ENCODE assay signal across 11 cellular contexts in genomic region chr22:30947163-30947820, GRCh38. TPM values are rescaled to one million over a fixed set of nuclear protein-coding genes. Genes with fewer than 3 reads are reported as not detected.
A peak's percentile ranks its signal among the peaks of the same experiment; 100 is the strongest.
DNase-seq lines count a peak whose midpoint lies in the region; ATAC-seq and TF ChIP-seq lines count a peak whose summit lies in the region.
"Had no signal": no experiment of that assay in that cellular context is flagged by ENCODE, and none has a peak within 500 bp of the region (broad histone marks: within the 10 kb centered on the region; RNA-seq: fewer than 3 reads in every experiment).

No MANE protein-coding gene starts in this region.

- no peaks in the 10 kb centered on the region for H3K27me3 ChIP-seq in endodermal cell (ENCODE audit: control insufficient read depth, insufficient read depth, low read length, poor library complexity, severe bottlenecking)
- H3K27me3 ChIP-seq in mesendoderm (ENCODE audit: insufficient read depth, low read length, poor library complexity) = no peaks in the 10 kb centered on the region
- H3K27me3 ChIP-seq in vagina = no peaks in the 10 kb centered on the region
- H3K27me3 ChIP-seq: cardiac muscle cell had no signal

- no peak overlapping the region for H3K9ac ChIP-seq in endodermal cell (ENCODE audit: extremely low read depth, low read length, poor library complexity, severe bottlenecking)
- H3K9ac ChIP-seq in mesendoderm (ENCODE audit: low read length) = no peak overlapping the region

- H3K4me3 ChIP-seq in endodermal cell (ENCODE audit: low read length) (no peak overlapping the region), mesendoderm (ENCODE audit: low read length) (no peak overlapping the region), vagina (no peak overlapping the region)
- H3K4me3 ChIP-seq: cardiac muscle cell had no signal

- POLR2A ChIA-PET in activated CD8-positive, alpha-beta T cell treated with anti-CD3 and anti-CD28 coated beads, Interleukin-2, amount 10 ng/mL, durations not matched to agents 7 days and 5 days (lab: Charles Lee) = interaction anchor here (1.5 to 2.9 kb wide), 2 partner anchors 22 to 24 kb away, joined by 4 to 23 read pairs; partner anchors contain the start of genes MORC2 and TUG1

- peaks cover 64% of the 10 kb centered on the region for H3K36me3 Mint-ChIP-seq in endodermal cell (ENCODE audit: low read depth)
- H3K36me3 Mint-ChIP-seq in activated CD8-positive, alpha-beta T cell treated with anti-CD3 and anti-CD28 coated beads, Interleukin-2, amount 10 ng/mL, durations not matched to agents 7 days and 5 days (ENCODE audit: low read depth) = peaks cover 60% of the 10 kb centered on the region

- CTCF ChIA-PET in activated CD8-positive, alpha-beta T cell treated with anti-CD3 and anti-CD28 coated beads, Interleukin-2, amount 10 ng/mL, durations not matched to agents 7 days and 5 days (lab: Charles Lee) = interaction anchor here (0.9 to 2.8 kb wide), 5 partner anchors 19 to 137 kb away, joined by 3 to 37 read pairs (median 9); partner anchors contain the start of genes MORC2 and TUG1

- peaks cover 4% of the 10 kb centered on the region for H3K4me1 Mint-ChIP-seq in endodermal cell
- peaks cover 54% of the 10 kb centered on the region for H3K4me1 Mint-ChIP-seq in activated CD8-positive, alpha-beta T cell treated with anti-CD3 and anti-CD28 coated beads, Interleukin-2, amount 10 ng/mL, durations not matched to agents 7 days and 5 days (ENCODE audit: low read depth)

- H3K23ac ChIP-seq in mesendoderm (ENCODE audit: low read length) = no peak overlapping the region

- H3K27ac Mint-ChIP-seq in endodermal cell = no peak overlapping the region
- H3K27ac Mint-ChIP-seq in activated CD8-positive, alpha-beta T cell treated with anti-CD3 and anti-CD28 coated beads, Interleukin-2, amount 10 ng/mL, durations not matched to agents 7 days and 5 days = no peak overlapping the region
- H3K27ac Mint-ChIP-seq: activated CD4-positive, alpha-beta T cell treated with anti-CD3 and anti-CD28 coated beads for 36 hours had no signal

- no peak overlapping the region for H2AK5ac ChIP-seq in mesendoderm (ENCODE audit: low read length)

- H4K8ac ChIP-seq in mesendoderm (ENCODE audit: low read depth, low read length) = no peak overlapping the region

- H3K36me3 ChIP-seq in endodermal cell (ENCODE audit: control insufficient read depth, insufficient read depth, low read length) (peaks cover 94% of the 10 kb centered on the region), mesendoderm (ENCODE audit: control insufficient read depth, insufficient read depth, low read length) (peaks cover 36% of the 10 kb centered on the region), vagina (peaks cover 0 to 56% of the 10 kb centered on the region in 2 donors)

- H3K4me1 ChIP-seq in endodermal cell (ENCODE audit: control insufficient read depth, insufficient read depth, low read length) (peaks cover 7% of the 10 kb centered on the region), mesendoderm (ENCODE audit: control insufficient read depth, low read depth, low read length) (no peaks in the 10 kb centered on the region), vagina (peaks cover 32% of the 10 kb centered on the region)

- H3K27me3 Mint-ChIP-seq in endodermal cell (ENCODE audit: insufficient read depth) = no peaks in the 10 kb centered on the region
- no peaks in the 10 kb centered on the region for H3K27me3 Mint-ChIP-seq in activated CD8-positive, alpha-beta T cell treated with anti-CD3 and anti-CD28 coated beads, Interleukin-2, amount 10 ng/mL, durations not matched to agents 7 days and 5 days (ENCODE audit: low read depth)
- H3K27me3 Mint-ChIP-seq: activated CD4-positive, alpha-beta T cell treated with anti-CD3 and anti-CD28 coated beads for 36 hours had no signal

- H3K9me3 Mint-ChIP-seq in endodermal cell = no peaks in the 10 kb centered on the region
- no peaks in the 10 kb centered on the region for H3K9me3 Mint-ChIP-seq in activated CD8-positive, alpha-beta T cell treated with anti-CD3 and anti-CD28 coated beads, Interleukin-2, amount 10 ng/mL, durations not matched to agents 7 days and 5 days (ENCODE audit: insufficient read depth)

- intact Hi-C loops in vagina (cut with DNase I) = no loop called here

- no peaks in the 10 kb centered on the region for H3K79me2 ChIP-seq in mesendoderm (ENCODE audit: control insufficient read depth, insufficient read depth, low read length)

- H3K56ac ChIP-seq in mesendoderm (ENCODE audit: low read length) = no peak overlapping the region

- H3K18ac ChIP-seq in mesendoderm (ENCODE audit: low read length) = no peak overlapping the region

- no peak overlapping the region for H2BK120ac ChIP-seq in mesendoderm (ENCODE audit: low read depth, low read length)

- WGBS in endodermal cell (ENCODE audit: insufficient coverage in 1 of 2, insufficient read length in 1 of 2), 2 experiments = 61 to 82% methylated on average over 2 to 5 of the region's 5 CpGs
- WGBS in mesendoderm (ENCODE audit: extremely low coverage, insufficient coverage, low lambda C conversion rate) = no CpG with 5 or more reads among the region's 5 CpGs

- H3K79me1 ChIP-seq in mesendoderm (ENCODE audit: low read length) = peaks cover 8% of the 10 kb centered on the region

- TF ChIP-seq CTCF in endodermal cell (conservative IDR thresholded peaks at IDR 0.05) = peak; percentile 68
- peak in 1 of 3 experiments; percentile 20 for TF ChIP-seq CTCF in vagina (IDR thresholded peaks at IDR 0.05)

- H2BK5ac ChIP-seq in mesendoderm (ENCODE audit: low read length) = no peak overlapping the region

- H3K27ac ChIP-seq in endodermal cell (ENCODE audit: low read depth, low read length) = peak overlapping the region; percentile 80
- no peak overlapping the region for H3K27ac ChIP-seq in mesendoderm (ENCODE audit: low read depth, low read length)
- H3K27ac ChIP-seq in vagina = peak overlapping the region; percentile 64
- H3K27ac ChIP-seq: cardiac muscle cell had no signal

- DNase-seq in NCI-H748 (lab: John Stamatoyannopoulos, UW; ENCODE audit: unreplicated experiment) (peak; percentile 37), NCI-H748 treated with DMSO at 0.1 percent for 48 hours (lab: John Stamatoyannopoulos, UW) (no peak), endodermal cell (peak; percentile 76), mesendoderm (peak; percentile 33), vagina (ENCODE audit: extremely low spot score in 2 of 2) (no peak), cortex of kidney (lab: John Stamatoyannopoulos, UW) (no peak)
- no peak for DNase-seq in activated naive CD4-positive, alpha-beta T cell (lab: John Stamatoyannopoulos, UW)
- DNase-seq in activated CD8-positive, alpha-beta T cell treated with anti-CD3 and anti-CD28 coated beads, Interleukin-2, amount 10 ng/mL, durations not matched to agents 7 days and 5 days = no peak
- DNase-seq: 8988T; activated CD4-positive, alpha-beta T cell treated with anti-CD3 and anti-CD28 coated beads for 36 hours had no signal

- no peak overlapping the region for H3K4ac ChIP-seq in mesendoderm (ENCODE audit: low read depth, low read length)

- no peak overlapping the region for H2BK15ac ChIP-seq in mesendoderm (replicated peaks; ENCODE audit: low read depth)

- no peak overlapping the region for H3K4me3 Mint-ChIP-seq in endodermal cell
- H3K4me3 Mint-ChIP-seq in activated CD8-positive, alpha-beta T cell treated with anti-CD3 and anti-CD28 coated beads, Interleukin-2, amount 10 ng/mL, durations not matched to agents 7 days and 5 days = no peak overlapping the region
- H3K4me3 Mint-ChIP-seq: activated CD4-positive, alpha-beta T cell treated with anti-CD3 and anti-CD28 coated beads for 36 hours had no signal

- no peak overlapping the region for H4K5ac ChIP-seq in mesendoderm (ENCODE audit: low read length)

- H3K9me3 ChIP-seq in endodermal cell (ENCODE audit: control insufficient read depth, low read length) (no peaks in the 10 kb centered on the region), vagina (no peaks in the 10 kb centered on the region)

- no peak overlapping the region for H3K4me2 ChIP-seq in mesendoderm (ENCODE audit: low read length)

- ATAC-seq in activated CD8-positive, alpha-beta T cell treated with anti-CD3 and anti-CD28 coated beads, Interleukin-2, amount 10 ng/mL, durations not matched to agents 7 days and 5 days = no peak

- no peak for TF ChIP-seq POLR2A in vagina (IDR thresholded peaks at IDR 0.05)

RNA-seq across cellular contexts. Expression of gene MORC2, which starts 21.3 kb away (rescaled TPM):
- total RNA-seq in endodermal cell (10 to 100 TPM; 34.9 to 36.3 TPM), vagina (18.4 TPM)
- 31.7 TPM for polyA plus RNA-seq in endodermal cell (2013, experiment 1 of 2)
- 36.8 TPM for polyA plus RNA-seq in endodermal cell (2013, experiment 2 of 2)
- polyA plus RNA-seq in mesendoderm (2013, experiment 1 of 2) = 48.8 TPM
- 45.1 TPM for polyA plus RNA-seq in mesendoderm (2013, experiment 2 of 2)
- 10 to 100 TPM; 31.3 to 31.5 TPM for total RNA-seq in activated CD8-positive, alpha-beta T cell treated with anti-CD3 and anti-CD28 coated beads, Interleukin-2, amount 10 ng/mL, durations not matched to agents 7 days and 5 days

RNA-seq across cellular contexts. Expression of gene TUG1, which starts 21.8 kb away (rescaled TPM):
- total RNA-seq in endodermal cell (100 to 1,000 TPM; 113 to 123 TPM), vagina (85.0 TPM)
- 113 TPM for polyA plus RNA-seq in endodermal cell (2013, experiment 1 of 2)
- 105 TPM for polyA plus RNA-seq in endodermal cell (2013, experiment 2 of 2)
- 93.2 TPM for polyA plus RNA-seq in mesendoderm (2013, experiment 1 of 2)
- 92.9 TPM for polyA plus RNA-seq in mesendoderm (2013, experiment 2 of 2)
- 10 to 100 TPM; 67.3 to 72.3 TPM for total RNA-seq in activated CD8-positive, alpha-beta T cell treated with anti-CD3 and anti-CD28 coated beads, Interleukin-2, amount 10 ng/mL, durations not matched to agents 7 days and 5 days

Comparison
In these comparisons a context has a peak if more than half of its experiments do, and no peak if none do; other contexts are left out.
1. DNase-seq: peak in NCI-H748 (single experiment), endodermal cell (single experiment) and mesendoderm (single experiment); none in NCI-H748 treated with DMSO at 0.1 percent for 48 hours (single experiment), vagina (0 of 2), activated naive CD4-positive, alpha-beta T cell (0 of 4), activated CD8-positive, alpha-beta T cell treated with anti-CD3 and anti-CD28 coated beads, Interleukin-2, amount 10 ng/mL, durations not matched to agents 7 days and 5 days (single experiment) and cortex of kidney (single experiment).